Comparison of ENCODE assay signal across 8 cellular contexts in the genomic region with DNA sequence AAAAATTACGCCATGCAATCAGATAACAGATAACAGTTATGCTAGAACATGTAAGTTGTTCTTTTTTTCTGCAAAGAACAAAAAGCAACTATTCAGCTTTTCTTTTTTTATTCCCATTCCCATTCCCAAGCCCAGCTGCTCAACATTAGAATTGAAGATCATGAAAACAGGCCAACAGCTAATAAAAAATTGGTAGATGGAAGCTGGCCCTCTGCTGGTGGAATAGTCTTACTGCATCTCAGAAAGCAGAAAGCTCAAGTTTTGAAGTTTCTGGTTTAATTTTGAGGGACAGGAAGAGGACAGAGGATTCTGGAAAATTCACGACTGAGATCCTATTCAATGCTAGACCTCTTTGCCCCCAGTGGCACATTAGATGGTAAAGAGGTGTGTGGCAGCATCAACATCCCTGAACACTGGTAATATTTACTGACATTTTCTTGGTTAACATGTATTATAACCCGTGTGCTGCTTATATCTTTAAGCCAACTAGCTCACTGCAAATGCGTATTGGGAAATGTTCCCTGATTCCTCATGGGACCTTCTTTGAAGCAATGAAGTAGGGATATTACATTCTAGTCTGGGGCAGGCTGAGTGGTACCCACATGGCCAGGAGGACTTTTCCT.
DNase-seq lines count a peak whose midpoint lies in the region; ATAC-seq and TF ChIP-seq lines count a peak whose summit lies in the region.

No MANE protein-coding gene starts in this region.

- intact Hi-C loops in stomach (cut with DNase I; ENCODE audit: low total_unique reads) = no loop called here

- CTCF ChIA-PET in BJ (lab: Yijun Ruan, JAX) = interaction anchor here (0.6 to 2.4 kb wide), 30 partner anchors 9 to 1073 kb away, joined by 3 to 21 read pairs (median 4); no protein-coding TSS in a partner anchor

- H3K36me3 ChIP-seq in BJ (ENCODE audit: control insufficient read depth, insufficient read depth, low read length) (no peaks in the 10 kb centered on the region), GM23248 (ENCODE audit: low read depth) (no peaks in the 10 kb centered on the region), stomach (no peaks in the 10 kb centered on the region)

- POLR2A ChIA-PET in BJ (lab: Charles Lee) = interaction anchor here (0.5 to 0.7 kb wide), 3 partner anchors 221 to 879 kb away, joined by 3 to 5 read pairs (median 3); no protein-coding TSS in a partner anchor

- H3K4me2 ChIP-seq in GM23248 (ENCODE audit: unreplicated experiment) = no peak overlapping the region

- no peak for TF ChIP-seq POLR2A in stomach (IDR thresholded peaks at IDR 0.05)

- in situ Hi-C loops in GM23248 (cut with MboI) = no loop called here

- no peaks in the 10 kb centered on the region for H3K9me2 ChIP-seq in GM23248 (ENCODE audit: insufficient read depth)

- 0 out of 2 replicates have a peak, but pooled peaks cover 3% of the 10 kb centered on the region for H3K4me1 ChIP-seq in GM23248 (ENCODE audit: insufficient read depth)
- peaks cover 8 to 15% (median 15%) of the 10 kb centered on the region in 4 donors for H3K4me1 ChIP-seq in stomach

- no peak overlapping the region for H3K4me3 ChIP-seq in BJ (ENCODE audit: low read depth, low read length)
- H3K4me3 ChIP-seq in GM23248 = no peak overlapping the region
- no peak overlapping the region for H3K4me3 ChIP-seq in fibroblast of the aortic adventitia (ENCODE audit: low read depth, low read length)
- H3K4me3 ChIP-seq in stomach = no peak overlapping the region

- WGBS in GM23248 (ENCODE audit: low coverage in 1 of 2, low lambda C conversion rate in 2 of 2, missing lambda C conversion rate in 2 of 2), 2 experiments = 39 to 53% methylated on average over 4 of the region's 4 CpGs
- WGBS in stomach, 5 donors = 43 to 54% (median 49%) methylated on average over 4 of the region's 4 CpGs

- 0 out of 2 replicates have a peak overlapping the region, but pooled peaks have one; percentile 16 for H2AFZ ChIP-seq in GM23248

- H3K27ac ChIP-seq in GM23248 = no peak overlapping the region
- H3K27ac ChIP-seq in stomach = no peak overlapping the region

- TF ChIP-seq CTCF in BJ (IDR thresholded peaks at IDR 0.05; ENCODE audit: insufficient read depth, low read depth, low read length) (peak; percentile 85), fibroblast of the aortic adventitia (IDR thresholded peaks at IDR 0.05; ENCODE audit: insufficient read depth, low read length) (peak; percentile 86), stomach (IDR thresholded peaks at IDR 0.05) (peak in 5 of 7 experiments; percentile 38 to 86 (median 79))

- H3F3A ChIP-seq in GM23248 (ENCODE audit: insufficient read depth) = 0 out of 2 replicates have a peak, but pooled peaks cover 4% of the 10 kb centered on the region

- no peaks in the 10 kb centered on the region for H4K20me1 ChIP-seq in GM23248 (ENCODE audit: insufficient read depth)

- H3K27me3 ChIP-seq in BJ (ENCODE audit: control insufficient read depth, insufficient read depth, low read length) (peaks cover 5% of the 10 kb centered on the region; the same call in 1 of the 2 replicates), GM23248 (replicated peaks; ENCODE audit: insufficient read depth) (peaks cover 11% of the 10 kb centered on the region; the same call in 1 of the 2 replicates), stomach (peaks cover 9 to 49% (median 30%) of the 10 kb centered on the region in 3 donors)

- peak; percentile 1 for DNase-seq in BJ (ENCODE audit: low read depth)
- DNase-seq in GM23248 = peak; percentile 63
- DNase-seq in RKO (ENCODE audit: low spot score) = peak; percentile 41
- DNase-seq in fibroblast of the aortic adventitia (ENCODE audit: low read depth) = peak; percentile 42
- no peak for DNase-seq in stomach
- DNase-seq in stimulated activated CD4-positive, alpha-beta T cell treated with anti-CD3 and anti-CD28 coated beads, Interleukin-4, amount 100 ng/mL, for 4 hours = no peak

- H3K9ac ChIP-seq in GM23248 = no peak overlapping the region

- H3K79me2 ChIP-seq in GM23248 (ENCODE audit: insufficient read depth) = no peaks in the 10 kb centered on the region

- H3K9me3 ChIP-seq in GM23248 (ENCODE audit: low read depth) (no peaks in the 10 kb centered on the region), stomach (no peaks in the 10 kb centered on the region)

- no peak for TF ChIP-seq EP300 in stomach (IDR thresholded peaks at IDR 0.05)

- ATAC-seq in HG03460 (IDR thresholded peaks at IDR 0.05; ENCODE audit: unreplicated experiment) = no peak
- ATAC-seq in GM19463 (IDR thresholded peaks at IDR 0.05; ENCODE audit: unreplicated experiment) = no peak

Comparison
In these comparisons a context has a peak if more than half of its experiments do, and no peak if none do; other contexts are left out.
1. DNase-seq: peak in BJ (single experiment), GM23248 (single experiment), RKO (single experiment) and fibroblast of the aortic adventitia (single experiment); none in stomach (single experiment) and stimulated activated CD4-positive, alpha-beta T cell treated with anti-CD3 and anti-CD28 coated beads, Interleukin-4, amount 100 ng/mL, for 4 hours (0 of 2).
2. Peak in every context shown above with its lines, with median percentiles within 50 percentile points of each other: CTCF ChIP-seq.